In genomic region chr18:23824704-23825103, GRCh38 we compare ENCODE assay signal across 14 cellular contexts.
A peak's percentile ranks its signal among the peaks of the same experiment; 100 is the strongest.
DNase-seq lines count a peak whose midpoint lies in the region; ATAC-seq, FAIRE-seq and TF ChIP-seq lines count a peak whose summit lies in the region.
"Had no signal": no experiment of that assay in that cellular context is flagged by ENCODE, and none has a peak within 500 bp of the region (broad histone marks: within the 10 kb centered on the region; RNA-seq: fewer than 3 reads in every experiment).

No MANE protein-coding gene starts in this region.

- no peak for TF ChIP-seq POLR2A in GM12878 (IDR thresholded peaks at IDR 0.05; ENCODE audit: low read depth, low read length)
- no peak for TF ChIP-seq POLR2A in gastroesophageal sphincter (IDR thresholded peaks at IDR 0.05)
- no peak for TF ChIP-seq POLR2A in tibial nerve (IDR thresholded peaks at IDR 0.05)

- H3K9me3 ChIP-seq in GM12878 (replicated peaks; ENCODE audit: control insufficient read depth, insufficient read depth, low read length) (no peaks in the 10 kb centered on the region), gastroesophageal sphincter (no peaks in the 10 kb centered on the region), tibial nerve (no peaks in the 10 kb centered on the region), SK-N-SH (no peaks in the 10 kb centered on the region)
- H3K9me3 ChIP-seq: gastrocnemius medialis had no signal

- H2AFZ ChIP-seq in GM12878 (ENCODE audit: control insufficient read depth, low read depth, low read length) (no peak overlapping the region), SK-N-SH (ENCODE audit: low read depth) (no peak overlapping the region)

- no peak for FAIRE-seq in GM12878 (lab: Jason Lieb, UNC)

- H3K9ac ChIP-seq in GM12878 (ENCODE audit: control insufficient read depth, insufficient read depth, low read length) (no peak overlapping the region), SK-N-SH (no peak overlapping the region)

- RAD21 ChIA-PET in GM12878 (lab: Charles Lee; ENCODE audit: unreplicated experiment): interaction anchor here (0.7 to 2.7 kb wide), 5 partner anchors 85 to 291 kb away, joined by 3 to 10 read pairs (median 3); no protein-coding TSS in a partner anchor

- DNase-seq in M059J (ENCODE audit: low read depth): peak; percentile 69
- no peak for DNase-seq in GM12878 (ENCODE audit: low read depth, low spot score)
- no peak for DNase-seq in tibial nerve (ENCODE audit: low spot score in 2 of 2)
- no peak for DNase-seq in HUDEP-2 (lab: John Stamatoyannopoulos, UW; ENCODE audit: unreplicated experiment in 76 of 76)
- no peak for DNase-seq in caudate nucleus (lab: John Stamatoyannopoulos, UW)
- no peak for DNase-seq in SK-N-SH
- DNase-seq: activated effector memory CD4-positive, alpha-beta T cell treated with Interleukin-2 at 50 U/mL for 16 hours; gastrocnemius medialis; immature natural killer cell; midbrain; NCI-H2029 treated with DMSO at 0.1 percent for 48 hours; NCI-H524 treated with DMSO at 0.1 percent for 48 hours had no signal

- intact Hi-C loops in GM12878 (cut with micrococcal nuclease; ENCODE audit: unreplicated experiment): loop anchor here (5.0 kb wide), 2 partner anchors 93 to 293 kb away; no protein-coding TSS in a partner anchor

- no peaks in the 10 kb centered on the region for H3K9me2 ChIP-seq in SK-N-SH

- BruUV-seq in GM12878 (replicated peaks; lab: Mats Ljungman, UMichigan): no TSS peak

- CTCF ChIA-PET in GM12878 (lab: Yijun Ruan, JAX): interaction anchor here (1.4 to 4.1 kb wide), 4 partner anchors 13 to 295 kb away, joined by 3 to 19 read pairs (median 10); no protein-coding TSS in a partner anchor
- CTCF ChIA-PET in SK-N-SH (lab: Yijun Ruan, JAX): no interaction called here

- H3K36me3 ChIP-seq in GM12878 (ENCODE audit: control insufficient read depth in 2 of 2, insufficient read depth in 2 of 2, low read length in 1 of 2) (no peaks in the 10 kb centered on the region), gastroesophageal sphincter (no peaks in the 10 kb centered on the region), tibial nerve (no peaks in the 10 kb centered on the region), SK-N-SH (replicated peaks in 1 of 2; ENCODE audit: control insufficient read depth in 1 of 2, insufficient read depth in 2 of 2, low read length in 1 of 2) (no peaks in the 10 kb centered on the region)
- H3K36me3 ChIP-seq: gastrocnemius medialis had no signal

- H4K20me1 ChIP-seq in GM12878 (ENCODE audit: control insufficient read depth, insufficient read depth) (no peaks in the 10 kb centered on the region), SK-N-SH (ENCODE audit: insufficient read depth) (no peaks in the 10 kb centered on the region)

- in situ Hi-C loops in GM12878 (cut with MboI): no loop called here

- peak; percentile 28; the same call in 2 of the 3 replicates for ATAC-seq in GM12878
- no peak for ATAC-seq in gastroesophageal sphincter
- ATAC-seq: gastrocnemius medialis; stimulated activated effector memory CD8-positive, alpha-beta T cell treated with anti-CD3 and anti-CD28 coated beads, Interleukin-12 subunit alpha, Interleukin-12 subunit beta, amount 100 ng/mL, for 72 hours had no signal

- H3K4me1 ChIP-seq in GM12878 (ENCODE audit: control insufficient read depth, insufficient read depth, low read length) (no peaks in the 10 kb centered on the region), gastroesophageal sphincter (peaks cover 13 to 33% (median 19%) of the 10 kb centered on the region in 3 donors), tibial nerve (peaks cover 0 to 31% (median 20%) of the 10 kb centered on the region in 4 donors), SK-N-SH (ENCODE audit: control insufficient read depth in 1 of 2, insufficient read depth in 2 of 2, low read depth in 1 of 2, low read length in 1 of 2) (peaks cover 0 to 14% of the 10 kb centered on the region in 2 experiments; a peak in 2 of 4 replicates)

- TF ChIP-seq RAD21 in GM12878 (IDR thresholded peaks at IDR 0.05; ENCODE audit: insufficient read depth, low read depth, low read length) (no peak), SK-N-SH (IDR thresholded peaks at IDR 0.05; ENCODE audit: low read length) (no peak)

- TF ChIP-seq CTCF in GM12878 (IDR thresholded peaks at IDR 0.05 in 2 of 3, conservative IDR thresholded peaks at IDR 0.05 in 1 of 3; ENCODE audit: control insufficient read depth in 2 of 3, extremely low read depth in 1 of 3, insufficient read depth in 1 of 3, low read depth in 3 of 3, low read length in 3 of 3): no peak
- no peak for TF ChIP-seq CTCF in gastroesophageal sphincter (IDR thresholded peaks at IDR 0.05)
- no peak for TF ChIP-seq CTCF in tibial nerve (IDR thresholded peaks at IDR 0.05)
- no peak for TF ChIP-seq CTCF in SK-N-SH (IDR thresholded peaks at IDR 0.05)

- POLR2A ChIA-PET in GM12878 (lab: Charles Lee) (no interaction called here), SK-N-SH (lab: Yijun Ruan, JAX) (no interaction called here)

- 19% methylated on average over 1 of the region's 1 CpG for WGBS in GM12878 (ENCODE audit: insufficient coverage, insufficient replicate concordance, low lambda C conversion rate, missing lambda C conversion rate)
- WGBS in gastroesophageal sphincter (ENCODE audit: low coverage in 1 of 2), 2 donors: 50 to 67% methylated on average over 1 of the region's 1 CpG
- 90 to 95% methylated on average over 1 of the region's 1 CpG for WGBS in tibial nerve, 2 donors
- 100% methylated on average over 1 of the region's 1 CpG for WGBS in SK-N-SH (ENCODE audit: low lambda C conversion rate)

- H3K79me2 ChIP-seq in GM12878 (ENCODE audit: control insufficient read depth, insufficient read depth, low read length): no peaks in the 10 kb centered on the region
- no peaks in the 10 kb centered on the region for H3K79me2 ChIP-seq in SK-N-SH (ENCODE audit: insufficient read depth)

- H3K4me3 ChIP-seq in GM12878 (no peak overlapping the region), gastroesophageal sphincter (no peak overlapping the region), tibial nerve (no peak overlapping the region), SK-N-SH (ENCODE audit: low read depth in 2 of 2, low read length in 1 of 2) (no peak overlapping the region)
- H3K4me3 ChIP-seq: gastrocnemius medialis had no signal

- H3K4me2 ChIP-seq in GM12878 (ENCODE audit: control insufficient read depth, insufficient read depth) (no peak overlapping the region), SK-N-SH (no peak overlapping the region)

- SMC1A ChIA-PET in GM12878 (lab: Charles Lee; ENCODE audit: uncharacterized antibody, unreplicated experiment): interaction anchor here (0.6 to 1.7 kb wide), 7 partner anchors 13 to 203 kb away, joined by 3 to 5 read pairs (median 3); no protein-coding TSS in a partner anchor

- H3K27me3 ChIP-seq in GM12878 (replicated peaks in 1 of 2; ENCODE audit: control insufficient read depth in 2 of 2, insufficient read depth in 2 of 2, low read length in 1 of 2): no peaks in the 10 kb centered on the region
- H3K27me3 ChIP-seq in gastroesophageal sphincter: no peaks in the 10 kb centered on the region
- H3K27me3 ChIP-seq in tibial nerve: no peaks in the 10 kb centered on the region
- no peaks in the 10 kb centered on the region for H3K27me3 ChIP-seq in SK-N-SH (ENCODE audit: insufficient read depth)
- H3K27me3 ChIP-seq: gastrocnemius medialis had no signal

- TF ChIP-seq EP300 in GM12878 (IDR thresholded peaks at IDR 0.05; ENCODE audit: borderline replicate concordance in 1 of 2, control insufficient read depth in 1 of 2, low read depth in 2 of 2, low read length in 2 of 2): no peak
- TF ChIP-seq EP300 in gastroesophageal sphincter (IDR thresholded peaks at IDR 0.05): no peak
- no peak for TF ChIP-seq EP300 in tibial nerve (IDR thresholded peaks at IDR 0.05)
- TF ChIP-seq EP300 in SK-N-SH (IDR thresholded peaks at IDR 0.05; ENCODE audit: borderline replicate concordance in 1 of 2, low read depth in 1 of 2, low read length in 1 of 2): no peak

- no peak overlapping the region for H3K27ac ChIP-seq in GM12878 (ENCODE audit: control insufficient read depth, insufficient read depth)
- peak overlapping the region in 3 of 4 donors; percentile 77 to 82 (median 79) for H3K27ac ChIP-seq in gastroesophageal sphincter
- H3K27ac ChIP-seq in tibial nerve: peak overlapping the region in 3 of 4 donors; percentile 72 to 93 (median 92)
- no peak overlapping the region for H3K27ac ChIP-seq in caudate nucleus (ENCODE audit: low read depth, low read length)
- no peak overlapping the region for H3K27ac ChIP-seq in SK-N-SH (ENCODE audit: low read depth in 2 of 2, low read length in 1 of 2)

- peaks cover 12% of the 10 kb centered on the region for H3F3A ChIP-seq in SK-N-SH (replicated peaks; ENCODE audit: insufficient read depth)

TF ChIP-seq in GM12878, 131 proteins besides CTCF, POLR2A, EP300 and RAD21:
- no peak for TF ChIP-seq YY1 (IDR thresholded peaks at IDR 0.05; ENCODE audit: low read depth, low read length)
- TF ChIP-seq ZNF207 (IDR thresholded peaks at IDR 0.05; ENCODE audit: borderline replicate concordance): no peak
- no peak for TF ChIP-seq ZBED1 (IDR thresholded peaks at IDR 0.05; ENCODE audit: borderline replicate concordance)

TF ChIP-seq in SK-N-SH, 30 proteins besides CTCF, POLR2A, EP300 and RAD21 (continues in another document):
- no peak for TF ChIP-seq FOSL2 (IDR thresholded peaks at IDR 0.05; ENCODE audit: borderline replicate concordance, low read depth)
- TF ChIP-seq PBX3 (IDR thresholded peaks at IDR 0.05): no peak
- no peak for TF ChIP-seq POLR2AphosphoS5 (IDR thresholded peaks at IDR 0.05; ENCODE audit: low read depth, low read length)
- no peak for TF ChIP-seq RFX5 (IDR thresholded peaks at IDR 0.05; ENCODE audit: low read length)
- no peak for TF ChIP-seq USF2 (IDR thresholded peaks at IDR 0.05; ENCODE audit: borderline replicate concordance, low read depth, low read length)
- no peak for TF ChIP-seq JUND (IDR thresholded peaks at IDR 0.05)
- no peak for TF ChIP-seq TAF1 (IDR thresholded peaks at IDR 0.05; ENCODE audit: borderline replicate concordance, low read depth, low read length)
- no peak for TF ChIP-seq ELF1 (IDR thresholded peaks at IDR 0.05)
- TF ChIP-seq RXRA (IDR thresholded peaks at IDR 0.05; ENCODE audit: borderline replicate concordance, low read depth): no peak

Comparison
In these comparisons a context has a peak if more than half of its experiments do, and no peak if none do; other contexts are left out.
1. H3K27ac ChIP-seq: peak in gastroesophageal sphincter (3 of 4) and tibial nerve (3 of 4); none in GM12878 (single experiment), caudate nucleus (single experiment) and SK-N-SH (0 of 2).